In the genomic region with DNA sequence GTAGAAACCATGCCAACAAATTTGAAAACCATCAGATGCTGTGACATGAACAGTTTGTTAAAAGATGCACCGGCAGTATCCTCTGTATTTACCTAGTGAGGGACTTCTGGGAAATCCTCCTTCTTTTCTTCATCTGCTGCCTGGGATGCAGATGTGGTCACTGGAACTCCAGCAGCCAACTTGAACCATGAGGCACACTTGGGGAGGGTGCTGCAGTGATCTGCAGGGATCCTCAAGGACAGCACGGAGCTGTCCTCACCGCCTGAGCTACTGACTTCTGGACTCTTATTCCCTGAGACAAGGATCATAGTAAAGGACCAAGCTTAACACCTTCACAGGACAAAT, we compare ENCODE assay signal across 19 cellular contexts. TPM values are rescaled to one million over a fixed set of nuclear protein-coding genes. Genes with fewer than 3 reads are reported as not detected.
"Had no signal": no experiment of that assay in that cellular context is flagged by ENCODE, and none has a peak within 500 bp of the region (broad histone marks: within the 10 kb centered on the region; RNA-seq: fewer than 3 reads in every experiment).

No MANE protein-coding gene starts in this region.

- H3K36me3 ChIP-seq: left lung, prostate gland, right atrium auricular region, spleen, thoracic aorta, tibial nerve, upper lobe of left lung had no signal

- H3K27ac Mint-ChIP-seq: nephron progenitor cell; stimulated activated naive B cell treated with anti-CD40 and anti-IgM and Interleukin-4, amounts not matched to agents 10 μg/mL and 1 μg/mL and 100 μg/mL, for 72 hours; stimulated activated naive CD8-positive, alpha-beta T cell treated with anti-CD3 and anti-CD28 coated beads, Interleukin-15, Interleukin-2, amounts not matched to agents 100 ng/mL and 50 ng/mL, for 24 hours had no signal

- FAIRE-seq: colon, frontal cortex, urothelium cell line had no signal

- H3K9me3 ChIP-seq: left lung, prostate gland, right atrium auricular region, spleen, thoracic aorta, tibial nerve, upper lobe of left lung had no signal

- H3K4me1 ChIP-seq: left lung, prostate gland, right atrium auricular region, spleen, tibial nerve had no signal

- ATAC-seq: naive thymus-derived CD8-positive, alpha-beta T cell; stimulated activated naive B cell treated with anti-CD40 and anti-IgM and Interleukin-4, amounts not matched to agents 10 μg/mL and 1 μg/mL and 100 μg/mL, for 72 hours had no signal

- H3K4me3 ChIP-seq: dorsolateral prefrontal cortex, left lung, prostate gland, right atrium auricular region, skin epidermis, spleen, thoracic aorta, tibial nerve, upper lobe of left lung had no signal

- H3K4me3 Mint-ChIP-seq: naive thymus-derived CD8-positive, alpha-beta T cell; nephron progenitor cell; stimulated activated naive B cell treated with anti-CD40 and anti-IgM and Interleukin-4, amounts not matched to agents 10 μg/mL and 1 μg/mL and 100 μg/mL, for 72 hours; stimulated activated naive CD8-positive, alpha-beta T cell treated with anti-CD3 and anti-CD28 coated beads, Interleukin-15, Interleukin-2, amounts not matched to agents 100 ng/mL and 50 ng/mL, for 24 hours had no signal

- H3K27me3 ChIP-seq: left lung, right atrium auricular region, spleen, tibial nerve, upper lobe of left lung had no signal

- H3K9me3 Mint-ChIP-seq: stimulated activated naive CD8-positive, alpha-beta T cell treated with anti-CD3 and anti-CD28 coated beads, Interleukin-15, Interleukin-2, amounts not matched to agents 100 ng/mL and 50 ng/mL, for 24 hours had no signal

- H3K4me1 Mint-ChIP-seq: stimulated activated naive B cell treated with anti-CD40 and anti-IgM and Interleukin-4, amounts not matched to agents 10 μg/mL and 1 μg/mL and 100 μg/mL, for 72 hours had no signal

- H3K27ac ChIP-seq: dorsolateral prefrontal cortex, left lung, prostate gland, right atrium auricular region, thoracic aorta, tibial nerve, upper lobe of left lung had no signal

- DNase-seq: dorsolateral prefrontal cortex; effector CD4-positive, alpha-beta T cell; left cardiac atrium; left lung; naive thymus-derived CD8-positive, alpha-beta T cell; nephron progenitor cell; spleen; stimulated activated CD4-positive, alpha-beta T cell treated with anti-CD3 and anti-CD28 coated beads, Interleukin-4, amount 100 ng/mL, for 4 hours; stimulated activated naive B cell treated with anti-CD40 and anti-IgM and Interleukin-4, amounts not matched to agents 10 μg/mL and 1 μg/mL and 100 μg/mL, for 72 hours; upper lobe of left lung had no signal

RNA-seq across cellular contexts. Expression of gene NID1, which starts 19.5 kb away (rescaled TPM):
- polyA plus RNA-seq: naive thymus-derived CD8-positive, alpha-beta T cell had no signal
